26 cellular contexts compared by ENCODE assay signal in genomic region chr11:112334381-112334780, GRCh38.
DNase-seq lines count a peak whose midpoint lies in the region; ATAC-seq and TF ChIP-seq lines count a peak whose summit lies in the region.
"Had no signal": no experiment of that assay in that cellular context is flagged by ENCODE, and none has a peak within 500 bp of the region (broad histone marks: within the 10 kb centered on the region; RNA-seq: fewer than 3 reads in every experiment).

No MANE protein-coding gene starts in this region.

- no peak overlapping the region for H3K27ac Mint-ChIP-seq in chondrocyte (ENCODE audit: unreplicated experiment)
- H3K27ac Mint-ChIP-seq: activated naive CD8-positive, alpha-beta T cell treated with anti-CD3 and anti-CD28 coated beads, Interleukin-2, amount 10 ng/mL, durations not matched to agents 7 days and 5 days; stimulated activated effector memory CD8-positive, alpha-beta T cell treated with anti-CD3 and anti-CD28 coated beads, Interleukin-12 subunit alpha, Interleukin-12 subunit beta, amount 100 ng/mL, for 72 hours had no signal

- no peak for ATAC-seq in HG03565 (IDR thresholded peaks at IDR 0.05; ENCODE audit: unreplicated experiment)
- ATAC-seq: heart right ventricle; lower lobe of right lung; stimulated activated effector memory CD8-positive, alpha-beta T cell treated with anti-CD3 and anti-CD28 coated beads, Interleukin-12 subunit alpha, Interleukin-12 subunit beta, amount 100 ng/mL, for 72 hours had no signal

- H3K4me3 Mint-ChIP-seq in chondrocyte (ENCODE audit: unreplicated experiment), result no peak overlapping the region
- H3K4me3 Mint-ChIP-seq: activated naive CD8-positive, alpha-beta T cell treated with anti-CD3 and anti-CD28 coated beads, Interleukin-2, amount 10 ng/mL, durations not matched to agents 7 days and 5 days; nephron; stimulated activated effector memory CD8-positive, alpha-beta T cell treated with anti-CD3 and anti-CD28 coated beads, Interleukin-12 subunit alpha, Interleukin-12 subunit beta, amount 100 ng/mL, for 72 hours had no signal

- H3K9me3 ChIP-seq in neutrophil, result no peaks in the 10 kb centered on the region
- H3K9me3 ChIP-seq: esophagus muscularis mucosa, lower lobe of right lung, SJCRH30, upper lobe of left lung had no signal

- peaks cover 4% of the 10 kb centered on the region for H3K4me1 Mint-ChIP-seq in chondrocyte (ENCODE audit: low read depth)
- H3K4me1 Mint-ChIP-seq: nephron; stimulated activated effector memory CD8-positive, alpha-beta T cell treated with anti-CD3 and anti-CD28 coated beads, Interleukin-12 subunit alpha, Interleukin-12 subunit beta, amount 100 ng/mL, for 72 hours had no signal

- no peaks in the 10 kb centered on the region for H3K36me3 ChIP-seq in neutrophil
- H3K36me3 ChIP-seq: esophagus muscularis mucosa, heart right ventricle, lower lobe of right lung, SJCRH30, upper lobe of left lung had no signal

- peak; percentile 20 for DNase-seq in ELF-1 (ENCODE audit: low read depth, low spot score)
- peak; percentile 66 to 71 for DNase-seq in NOMO-1 (lab: John Stamatoyannopoulos, UW; ENCODE audit: unreplicated experiment in 2 of 2)
- peak; percentile 17 for DNase-seq in dermis blood vessel endothelial cell
- no peak for DNase-seq in mucosa of gallbladder (ENCODE audit: low spot score)
- DNase-seq in chondrocyte (ENCODE audit: low spot score), result no peak
- DNase-seq: activated CD4-positive, alpha-beta T cell treated with anti-CD3 and anti-CD28 coated beads for 48 hours; activated effector memory CD4-positive, alpha-beta T cell treated with anti-CD3 and anti-CD28 coated beads, Interleukin-2, amount 50 U/mL, for 16 hours; activated naive CD8-positive, alpha-beta T cell treated with anti-CD3 and anti-CD28 coated beads, Interleukin-2, amount 10 ng/mL, durations not matched to agents 7 days and 5 days; activated T-cell treated with anti-CD3 and anti-CD28 coated beads, Interleukin-2, amount 50 U/mL, for 1 hour; aorta; foreskin melanocyte; GOT3; heart right ventricle; kidney glomerular epithelial cell; lower lobe of right lung; NCI-H1105; NCI-H187 treated with DMSO at 0.1 percent for 48 hours; NCI-H526 treated with DMSO at 0.1 percent for 48 hours; SJCRH30; T-helper 9 cell; upper lobe of left lung had no signal

- H3K4me1 ChIP-seq in neutrophil (ENCODE audit: control insufficient read depth in 1 of 2, insufficient read depth in 1 of 2, low read depth in 1 of 2, low read length in 1 of 2), result peaks cover 16 to 24% of the 10 kb centered on the region in 2 experiments
- H3K4me1 ChIP-seq: esophagus muscularis mucosa, heart right ventricle, lower lobe of right lung, SJCRH30, upper lobe of left lung had no signal

- peak overlapping the region; percentile 66 for H3K27ac ChIP-seq in neutrophil
- H3K27ac ChIP-seq: esophagus muscularis mucosa, heart right ventricle, lower lobe of right lung, SJCRH30, upper lobe of left lung had no signal

- TF ChIP-seq CTCF in neutrophil (IDR thresholded peaks at IDR 0.05), result no peak
- no peak for TF ChIP-seq CTCF in chondrocyte (IDR thresholded peaks at IDR 0.05)

- peaks cover 21% of the 10 kb centered on the region for H3K36me3 Mint-ChIP-seq in chondrocyte (ENCODE audit: low read depth)
- H3K36me3 Mint-ChIP-seq: stimulated activated effector memory CD8-positive, alpha-beta T cell treated with anti-CD3 and anti-CD28 coated beads, Interleukin-12 subunit alpha, Interleukin-12 subunit beta, amount 100 ng/mL, for 72 hours had no signal

- H3K9me3 Mint-ChIP-seq in chondrocyte (ENCODE audit: low read depth), result peaks cover 15% of the 10 kb centered on the region

- H3K4me3 ChIP-seq in neutrophil (ENCODE audit: low read depth in 1 of 2, low read length in 1 of 2), result no peak overlapping the region
- H3K4me3 ChIP-seq: esophagus muscularis mucosa, heart right ventricle, lower lobe of right lung, SJCRH30, upper lobe of left lung had no signal

- no peaks in the 10 kb centered on the region for H3K27me3 ChIP-seq in neutrophil
- H3K27me3 ChIP-seq: esophagus muscularis mucosa, heart right ventricle, SJCRH30, upper lobe of left lung had no signal

- H3K27me3 Mint-ChIP-seq in chondrocyte (ENCODE audit: low read depth), result no peaks in the 10 kb centered on the region
- H3K27me3 Mint-ChIP-seq: activated naive CD8-positive, alpha-beta T cell treated with anti-CD3 and anti-CD28 coated beads, Interleukin-2, amount 10 ng/mL, durations not matched to agents 7 days and 5 days had no signal

Comparison
In these comparisons a context has a peak if more than half of its experiments do, and no peak if none do; other contexts are left out.
1. DNase-seq: peak in ELF-1 (single experiment), NOMO-1 (2 of 2) and dermis blood vessel endothelial cell (single experiment); none in mucosa of gallbladder (single experiment) and chondrocyte (single experiment).